Comparison of ENCODE assay signal across 1 cellular context in the genomic region with DNA sequence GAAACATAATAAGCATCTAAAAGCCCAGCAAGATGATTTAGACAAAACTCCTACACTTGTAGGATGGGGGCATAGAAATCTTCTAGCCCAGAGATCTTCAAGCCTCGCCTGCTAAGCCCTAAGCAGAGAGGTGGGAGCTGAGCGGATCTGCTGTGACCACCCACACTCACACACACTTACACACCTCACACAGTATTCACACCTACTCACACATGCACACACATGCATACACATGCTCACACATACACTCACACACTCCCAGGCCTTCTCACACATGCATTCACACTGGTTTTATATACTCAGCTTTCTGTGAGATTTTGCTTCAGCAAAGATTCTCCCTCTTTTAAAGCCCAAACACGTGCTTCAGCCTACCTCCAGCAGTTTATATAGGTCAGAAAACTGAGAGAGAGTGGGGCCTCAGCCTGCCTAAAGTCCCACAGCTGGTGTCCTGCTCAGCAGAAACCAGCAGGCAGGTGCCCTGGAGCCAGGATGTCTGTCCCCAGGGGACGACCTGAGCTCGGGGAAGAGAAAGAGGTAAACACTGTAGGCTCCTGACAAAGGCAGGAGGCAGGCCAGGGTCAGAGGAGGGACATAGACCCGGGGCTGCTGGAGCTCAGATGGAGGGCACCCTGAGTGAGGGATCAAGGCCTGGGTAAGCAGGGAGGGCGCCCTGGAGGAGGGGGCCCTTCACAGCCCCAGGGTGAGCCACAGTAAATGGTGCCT.
TF ChIP-seq lines count a peak whose summit lies in the region.

No MANE protein-coding gene starts in this region.

TF ChIP-seq in IMR-90, 13 proteins besides CTCF, POLR2A, EP300 and RAD21:
- TF ChIP-seq MAZ (IDR thresholded peaks at IDR 0.05; ENCODE audit: borderline replicate concordance, low read depth, low read length) (no peak), CEBPB (IDR thresholded peaks at IDR 0.05; ENCODE audit: low read depth, low read length) (no peak), MXI1 (IDR thresholded peaks at IDR 0.05; ENCODE audit: borderline replicate concordance, low read depth, low read length) (no peak), SMC3 (IDR thresholded peaks at IDR 0.05; ENCODE audit: low read depth, low read length) (no peak), RCOR1 (IDR thresholded peaks at IDR 0.05; ENCODE audit: insufficient replicate concordance, low read length) (no peak), BHLHE40 (IDR thresholded peaks at IDR 0.05; ENCODE audit: low read depth, low read length) (no peak), FOS (IDR thresholded peaks at IDR 0.05; ENCODE audit: low read depth, low read length) (no peak), CHD1 (IDR thresholded peaks at IDR 0.05; ENCODE audit: low read depth, low read length) (no peak), MAFK (IDR thresholded peaks at IDR 0.05; ENCODE audit: low read depth, low read length) (no peak), NFE2L2 (IDR thresholded peaks at IDR 0.05; ENCODE audit: low read depth, low read length) (no peak), RFX5 (IDR thresholded peaks at IDR 0.05; ENCODE audit: low read depth, low read length) (no peak)
- TF ChIP-seq, protein P1, sequence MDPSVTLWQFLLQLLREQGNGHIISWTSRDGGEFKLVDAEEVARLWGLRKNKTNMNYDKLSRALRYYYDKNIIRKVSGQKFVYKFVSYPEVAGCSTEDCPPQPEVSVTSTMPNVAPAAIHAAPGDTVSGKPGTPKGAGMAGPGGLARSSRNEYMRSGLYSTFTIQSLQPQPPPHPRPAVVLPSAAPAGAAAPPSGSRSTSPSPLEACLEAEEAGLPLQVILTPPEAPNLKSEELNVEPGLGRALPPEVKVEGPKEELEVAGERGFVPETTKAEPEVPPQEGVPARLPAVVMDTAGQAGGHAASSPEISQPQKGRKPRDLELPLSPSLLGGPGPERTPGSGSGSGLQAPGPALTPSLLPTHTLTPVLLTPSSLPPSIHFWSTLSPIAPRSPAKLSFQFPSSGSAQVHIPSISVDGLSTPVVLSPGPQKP (IDR thresholded peaks at IDR 0.05; ENCODE audit: borderline replicate concordance, low read depth, low read length), result no peak
- TF ChIP-seq, protein P2, sequence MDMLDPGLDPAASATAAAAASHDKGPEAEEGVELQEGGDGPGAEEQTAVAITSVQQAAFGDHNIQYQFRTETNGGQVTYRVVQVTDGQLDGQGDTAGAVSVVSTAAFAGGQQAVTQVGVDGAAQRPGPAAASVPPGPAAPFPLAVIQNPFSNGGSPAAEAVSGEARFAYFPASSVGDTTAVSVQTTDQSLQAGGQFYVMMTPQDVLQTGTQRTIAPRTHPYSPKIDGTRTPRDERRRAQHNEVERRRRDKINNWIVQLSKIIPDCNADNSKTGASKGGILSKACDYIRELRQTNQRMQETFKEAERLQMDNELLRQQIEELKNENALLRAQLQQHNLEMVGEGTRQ (IDR thresholded peaks at IDR 0.05; ENCODE audit: low read depth, low read length), result no peak
